ENCODE assay signal across 20 cellular contexts in genomic region chr2:222108957-222109595, GRCh38.
"Had no signal": no experiment of that assay in that cellular context is flagged by ENCODE, and none has a peak within 500 bp of the region (broad histone marks: within the 10 kb centered on the region; RNA-seq: fewer than 3 reads in every experiment).

No MANE protein-coding gene starts in this region.

- H3K4me3 ChIP-seq: MG63 had no signal

- H3K9me3 ChIP-seq: MG63 had no signal

- DNase-seq: Karpas-422, KG1, MG63, NCI-H1092, NCI-H1105 treated with DMSO at 0.1 percent for 48 hours, NCI-H1417 treated with DMSO at 0.1 percent for 48 hours, NCI-H146, NCI-H1694 treated with DMSO at 0.1 percent for 48 hours, NCI-H1930, NCI-H2081, NCI-H2107, NCI-H226, NCI-H446, NCI-H510A, NCI-H524 treated with DMSO at 0.1 percent for 48 hours, NCI-H69, NCI-H774, PC-3, SHP77 had no signal

- H3K36me3 ChIP-seq: MG63 had no signal

- H3K27ac ChIP-seq: RWPE1 had no signal
